Comparison of ENCODE assay signal across 8 cellular contexts in genomic region chr19:41264581-41265375, GRCh38. TPM values are rescaled to one million over a fixed set of nuclear protein-coding genes. Genes with fewer than 3 reads are reported as not detected.
DNase-seq lines count a peak whose midpoint lies in the region; ATAC-seq lines count a peak whose summit lies in the region.

No MANE protein-coding gene starts in this region.

- H3K9me3 Mint-ChIP-seq in naive thymus-derived CD8-positive, alpha-beta T cell, result peaks cover 0 to 3% (median 0%) of the 10 kb centered on the region in 9 donors

- H3K27ac ChIP-seq in esophagus (ENCODE audit: low read depth in 2 of 2, low read length in 1 of 2), result peak overlapping the region; percentile 98
- peak overlapping the region; percentile 97 for H3K27ac ChIP-seq in stomach smooth muscle (ENCODE audit: low read length)

- H3K9ac ChIP-seq in stomach smooth muscle (ENCODE audit: low read length in 2 of 2), result peak overlapping the region; percentile 92 to 93

- peaks cover 5 to 7% of the 10 kb centered on the region in 2 donors for H3K4me1 ChIP-seq in esophagus (ENCODE audit: control insufficient read depth in 2 of 2, insufficient read depth in 2 of 2, low read length in 1 of 2)
- peaks cover 43% of the 10 kb centered on the region for H3K4me1 ChIP-seq in stomach smooth muscle (ENCODE audit: control insufficient read depth, insufficient read depth, low read length)

- H3K4me3 ChIP-seq in esophagus (ENCODE audit: low read depth in 1 of 2, low read length in 2 of 2) (peak overlapping the region; percentile 94 to 99), stomach smooth muscle (ENCODE audit: low read length in 2 of 2) (peak overlapping the region; percentile 86 to 92)

- peaks cover 0 to 31% (median 0%) of the 10 kb centered on the region in 3 donors for H3K36me3 Mint-ChIP-seq in naive thymus-derived CD8-positive, alpha-beta T cell

- DNase-seq in SIG-M5 treated with dmso at 0.1 percent for 504 hours (lab: John Stamatoyannopoulos, UW; ENCODE audit: unreplicated experiment) (peak; percentile 5), SIG-M5 (lab: John Stamatoyannopoulos, UW) (no peak), NCI-H2227 (lab: John Stamatoyannopoulos, UW; ENCODE audit: unreplicated experiment) (peak; percentile 82), activated T-cell treated with anti-CD3 and anti-CD28 coated beads for 24 hours (ENCODE audit: low read depth) (peak; percentile 63)
- DNase-seq in naive thymus-derived CD8-positive, alpha-beta T cell, result peak; percentile 29 to 80 (median 46)

- WGBS in esophagus, 2 donors, result 0 to 1% methylated on average over 72 to 75 of the region's 75 CpGs

- POLR2A ChIA-PET in naive thymus-derived CD8-positive, alpha-beta T cell (lab: Charles Lee), result interaction anchor here (0.6 to 9.0 kb wide), 37 partner anchors 10 to 1829 kb away, joined by 3 to 300 read pairs (median 7); partner anchors contain the start of genes ACTMAP, AKT2, B9D2 and CCDC97

- peaks cover 0 to 9% (median 0%) of the 10 kb centered on the region in 5 donors for H3K27me3 Mint-ChIP-seq in naive thymus-derived CD8-positive, alpha-beta T cell

- H3K27me3 ChIP-seq in esophagus (ENCODE audit: control insufficient read depth in 1 of 2, insufficient read depth in 2 of 2, low read length in 2 of 2), result no peaks in the 10 kb centered on the region
- no peaks in the 10 kb centered on the region for H3K27me3 ChIP-seq in stomach smooth muscle (ENCODE audit: control insufficient read depth in 1 of 2, insufficient read depth in 2 of 2, low read length in 2 of 2)

- H3K27ac Mint-ChIP-seq in naive thymus-derived CD8-positive, alpha-beta T cell, result peak overlapping the region; percentile 100

- peak overlapping the region; percentile 82 to 100 (median 98) for H3K4me3 Mint-ChIP-seq in naive thymus-derived CD8-positive, alpha-beta T cell

- peaks cover 34 to 63% (median 48%) of the 10 kb centered on the region in 4 donors for H3K4me1 Mint-ChIP-seq in naive thymus-derived CD8-positive, alpha-beta T cell

- ATAC-seq in naive thymus-derived CD8-positive, alpha-beta T cell, result no peak
- ATAC-seq in GM19452 (IDR thresholded peaks at IDR 0.05; ENCODE audit: unreplicated experiment), result no peak

- H3K36me3 ChIP-seq in esophagus (ENCODE audit: control insufficient read depth in 2 of 2, insufficient read depth in 2 of 2, low read length in 1 of 2) (peaks cover 6 to 12% of the 10 kb centered on the region in 2 donors), stomach smooth muscle (ENCODE audit: control insufficient read depth in 2 of 2, insufficient read depth in 2 of 2, low read length in 2 of 2) (peaks cover 18 to 19% of the 10 kb centered on the region in 2 donors)

- H3K9me3 ChIP-seq in esophagus (ENCODE audit: control insufficient read depth in 2 of 2, insufficient read depth in 1 of 2, low read depth in 1 of 2, low read length in 1 of 2), result no peaks in the 10 kb centered on the region
- no peaks in the 10 kb centered on the region for H3K9me3 ChIP-seq in stomach smooth muscle (ENCODE audit: control insufficient read depth in 2 of 2, low read length in 2 of 2)

RNA-seq across cellular contexts. Expression of gene HNRNPUL1, which starts 0.6 kb away (rescaled TPM):
- 10 to 100 TPM; 64.9 to 73.4 TPM for polyA plus RNA-seq in esophagus
- 100 to 1,000 TPM; 262 to 280 TPM for total RNA-seq in naive thymus-derived CD8-positive, alpha-beta T cell
- polyA plus RNA-seq in naive thymus-derived CD8-positive, alpha-beta T cell, result 10 to 100 TPM; 40.7 to 67.6 (median 46.1) TPM

RNA-seq across cellular contexts. Expression of gene CCDC97, which starts 45.2 kb away (rescaled TPM):
- polyA plus RNA-seq in esophagus, result 10 to 100 TPM; 12.2 to 14.0 TPM
- total RNA-seq in naive thymus-derived CD8-positive, alpha-beta T cell, result 10 to 100 TPM; 46.6 to 49.1 TPM
- polyA plus RNA-seq in naive thymus-derived CD8-positive, alpha-beta T cell, result 10 to 100 TPM; 15.6 to 25.0 (median 24.6) TPM

RNA-seq across cellular contexts. Expression of gene AXL, which starts 45.8 kb away (rescaled TPM):
- 1 to 10 TPM; 1.9 to 4.1 TPM for polyA plus RNA-seq in esophagus
- total RNA-seq in naive thymus-derived CD8-positive, alpha-beta T cell, result not detected
- polyA plus RNA-seq in naive thymus-derived CD8-positive, alpha-beta T cell, result under 1 TPM in 2 of 3 donors, not detected in 1; 0.11 to 0.21 TPM
